In the genomic region with DNA sequence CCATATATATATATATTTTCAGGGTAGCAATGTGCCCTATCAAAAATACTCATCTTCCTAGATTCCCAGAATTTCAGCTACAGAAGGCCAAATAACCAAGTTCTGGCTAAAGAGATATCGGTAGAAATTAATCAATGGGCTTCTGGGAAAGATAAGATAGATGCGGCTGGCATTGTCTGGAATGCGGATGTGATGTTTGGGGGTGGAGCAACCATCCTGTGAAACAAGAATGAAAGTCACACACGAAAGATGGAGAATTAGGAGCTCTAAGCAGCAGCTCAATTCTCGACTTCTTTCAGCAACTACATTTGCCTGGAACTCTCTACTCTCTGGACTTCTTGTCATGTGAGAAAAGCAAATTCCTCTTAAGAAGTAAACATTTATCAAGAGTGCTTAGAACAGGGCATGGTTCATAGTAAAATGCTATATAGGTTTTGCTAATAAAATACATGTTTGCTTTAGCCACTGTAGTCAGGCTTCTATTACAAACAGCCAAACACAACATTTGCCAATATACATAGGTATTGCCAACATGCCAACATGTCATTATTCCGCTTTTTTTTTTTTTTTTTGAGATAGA, we compare ENCODE assay signal across 10 cellular contexts.
"Had no signal": no experiment of that assay in that cellular context is flagged by ENCODE, and none has a peak within 500 bp of the region (broad histone marks: within the 10 kb centered on the region; RNA-seq: fewer than 3 reads in every experiment).

No MANE protein-coding gene starts in this region.

- H3K36me3 ChIP-seq: pancreas, stomach, WERI-Rb-1 had no signal

- H3K27ac Mint-ChIP-seq: activated naive CD8-positive, alpha-beta T cell treated with anti-CD3 and anti-CD28 coated beads, Interleukin-2, amount 10 ng/mL, durations not matched to agents 7 days and 5 days had no signal

- DNase-seq: activated CD4-positive, alpha-beta T cell treated with anti-CD3 and anti-CD28 coated beads for 4 hours; activated naive CD8-positive, alpha-beta T cell treated with anti-CD3 and anti-CD28 coated beads, Interleukin-2, amount 10 ng/mL, durations not matched to agents 7 days and 5 days; aorta; pancreas; stomach; SW 1271; WERI-Rb-1 had no signal

- H3K4me1 ChIP-seq: pancreas, stomach had no signal

- H3K36me3 Mint-ChIP-seq: activated naive CD8-positive, alpha-beta T cell treated with anti-CD3 and anti-CD28 coated beads, Interleukin-2, amount 10 ng/mL, durations not matched to agents 7 days and 5 days had no signal

- H3K9me3 ChIP-seq: pancreas, stomach had no signal

- ATAC-seq: esophagus mucosa had no signal

- H3K27ac ChIP-seq: pancreas, stomach, WERI-Rb-1 had no signal

- H3K9me3 Mint-ChIP-seq: activated naive CD8-positive, alpha-beta T cell treated with anti-CD3 and anti-CD28 coated beads, Interleukin-2, amount 10 ng/mL, durations not matched to agents 7 days and 5 days; neural crest cell; T-helper 2 cell treated with Interferon-gamma antibody and Interleukin-4, amounts not matched to agents 5 μg/mL and 100 μg/mL, for 36 hours had no signal

- H3K4me3 ChIP-seq: pancreas, stomach had no signal

- H3K4me3 Mint-ChIP-seq: activated naive CD8-positive, alpha-beta T cell treated with anti-CD3 and anti-CD28 coated beads, Interleukin-2, amount 10 ng/mL, durations not matched to agents 7 days and 5 days; neural crest cell; T-helper 2 cell treated with Interferon-gamma antibody and Interleukin-4, amounts not matched to agents 5 μg/mL and 100 μg/mL, for 36 hours had no signal
